In genomic region chr1:43024905-43025304, GRCh38 we compare ENCODE assay signal across 9 cellular contexts.
"Had no signal": no experiment of that assay in that cellular context is flagged by ENCODE, and none has a peak within 500 bp of the region (broad histone marks: within the 10 kb centered on the region; RNA-seq: fewer than 3 reads in every experiment).

No MANE protein-coding gene starts in this region.

- FAIRE-seq: H54, HTR-8/SVneo had no signal

- H3K4me3 ChIP-seq: GM23338 had no signal

- H3K9ac ChIP-seq: KMS-11 had no signal

- DNase-seq: H9, HCEC 1CT, HFFc6, IMR-90, KBM-7 had no signal

- ATAC-seq: GM23338 had no signal

- H2AFZ ChIP-seq: GM23338 had no signal

- H3K27ac ChIP-seq: KMS-11 had no signal

- H3K4me2 ChIP-seq: GM23338, KMS-11 had no signal
